8 cellular contexts compared by ENCODE assay signal in the genomic region with DNA sequence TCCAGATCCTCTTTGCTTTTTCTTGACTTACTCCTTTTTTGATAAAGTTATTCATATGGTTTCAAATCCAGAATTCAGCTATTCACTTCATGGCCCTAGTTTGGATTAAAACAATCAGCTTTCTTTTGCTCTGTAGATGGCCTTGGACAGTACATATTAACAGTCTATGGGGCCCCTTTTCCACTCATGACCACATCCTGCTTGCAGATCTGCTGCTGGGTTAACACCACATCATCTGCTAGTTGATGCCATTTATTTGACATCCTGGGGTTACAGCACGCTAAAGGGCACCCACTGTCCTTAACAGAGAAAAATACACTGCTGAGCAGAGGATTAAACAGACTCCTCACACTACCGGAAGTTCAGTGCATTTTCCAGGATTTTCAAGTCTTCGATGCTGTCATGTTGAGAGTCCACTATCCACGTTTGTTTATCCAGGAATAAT. TPM values are rescaled to one million over a fixed set of nuclear protein-coding genes. Genes with fewer than 3 reads are reported as not detected.
DNase-seq lines count a peak whose midpoint lies in the region; ATAC-seq, FAIRE-seq and TF ChIP-seq lines count a peak whose summit lies in the region.

No MANE protein-coding gene starts in this region.

- in situ Hi-C loops in GM12878 (cut with MboI), result loop anchor here (5.0 to 10.0 kb wide), 2 partner anchors 176 to 724 kb away; partner anchors contain the start of genes CD1C and MNDA

- FAIRE-seq in GM12878 (lab: Jason Lieb, UNC), result peak; percentile 68
- no peak for FAIRE-seq in urothelium cell line (lab: Jason Lieb, UNC)

- CTCF ChIA-PET in GM12878 (lab: Yijun Ruan, JAX), result interaction anchor here (1.4 to 4.3 kb wide), 5 partner anchors 9 to 178 kb away, joined by 3 to 37 read pairs (median 11); partner anchors contain the start of gene AIM2

- 2% methylated on average over 4 of the region's 4 CpGs for WGBS in GM12878 (ENCODE audit: insufficient coverage, insufficient replicate concordance, low lambda C conversion rate, missing lambda C conversion rate)
- 21 to 48% (median 36%) methylated on average over 4 of the region's 4 CpGs for WGBS in ovary, 3 donors

- BruUV-seq in GM12878 (replicated peaks; lab: Mats Ljungman, UMichigan), result no TSS peak

- H3K9me3 ChIP-seq in SJSA1 (replicated peaks) (no peaks in the 10 kb centered on the region), GM12878 (replicated peaks; ENCODE audit: control insufficient read depth, insufficient read depth, low read length) (no peaks in the 10 kb centered on the region; the same call in 2 of the 3 replicates), ovary (no peaks in the 10 kb centered on the region)

- TF ChIP-seq POLR2A in GM12878 (IDR thresholded peaks at IDR 0.05; ENCODE audit: low read depth, low read length), result peak; percentile 83
- no peak for TF ChIP-seq POLR2A in ovary (IDR thresholded peaks at IDR 0.05)

- H2AFZ ChIP-seq in GM12878 (ENCODE audit: control insufficient read depth, low read depth, low read length), result peak overlapping the region; percentile 53

- peak overlapping the region; percentile 89 for H3K27ac ChIP-seq in SJSA1
- H3K27ac ChIP-seq in GM12878 (ENCODE audit: control insufficient read depth, insufficient read depth), result peak overlapping the region; percentile 100
- H3K27ac ChIP-seq in ovary, result peak overlapping the region; percentile 15 to 76

- H3K9ac ChIP-seq in GM12878 (ENCODE audit: control insufficient read depth, insufficient read depth, low read length), result peak overlapping the region; percentile 99

- H3K27me3 ChIP-seq in SJSA1 (replicated peaks) (no peaks in the 10 kb centered on the region), GM12878 (replicated peaks in 1 of 2; ENCODE audit: control insufficient read depth in 2 of 2, insufficient read depth in 2 of 2, low read length in 1 of 2) (no peaks in the 10 kb centered on the region), ovary (no peaks in the 10 kb centered on the region)

- TF ChIP-seq CTCF in GM12878 (IDR thresholded peaks at IDR 0.05 in 2 of 3, conservative IDR thresholded peaks at IDR 0.05 in 1 of 3; ENCODE audit: control insufficient read depth in 2 of 3, extremely low read depth in 1 of 3, insufficient read depth in 1 of 3, low read depth in 3 of 3, low read length in 3 of 3) (no peak), ovary (IDR thresholded peaks at IDR 0.05) (no peak)

- peaks cover 50% of the 10 kb centered on the region for H3K79me2 ChIP-seq in GM12878 (ENCODE audit: control insufficient read depth, insufficient read depth, low read length)

- H3K4me1 ChIP-seq in SJSA1 (replicated peaks) (peaks cover 25% of the 10 kb centered on the region), GM12878 (ENCODE audit: control insufficient read depth, insufficient read depth, low read length) (peaks cover 15% of the 10 kb centered on the region; the same call in 1 of the 2 replicates), ovary (ENCODE audit: insufficient read depth) (peaks cover 11% of the 10 kb centered on the region)

- no peaks in the 10 kb centered on the region for H4K20me1 ChIP-seq in GM12878 (ENCODE audit: control insufficient read depth, insufficient read depth)

- H3K4me2 ChIP-seq in GM12878 (ENCODE audit: control insufficient read depth, insufficient read depth), result peak overlapping the region; percentile 97

- ATAC-seq in GM18867 (IDR thresholded peaks at IDR 0.05; ENCODE audit: unreplicated experiment), result peak; percentile 83
- peak; percentile 52 for ATAC-seq in HG02884 (IDR thresholded peaks at IDR 0.05; ENCODE audit: unreplicated experiment)
- peak; percentile 77 for ATAC-seq in GM12878

- TF ChIP-seq EP300 in GM12878 (IDR thresholded peaks at IDR 0.05; ENCODE audit: borderline replicate concordance in 1 of 2, control insufficient read depth in 1 of 2, low read depth in 2 of 2, low read length in 2 of 2) (peak; percentile 59 to 70; a peak in 3 of 4 replicates), ovary (IDR thresholded peaks at IDR 0.05) (no peak)

- TF ChIP-seq RAD21 in GM12878 (IDR thresholded peaks at IDR 0.05; ENCODE audit: insufficient read depth, low read depth, low read length), result no peak

- SMC1A ChIA-PET in GM12878 (lab: Charles Lee; ENCODE audit: uncharacterized antibody, unreplicated experiment), result interaction anchor here (0.7 to 3.9 kb wide), 14 partner anchors 9 to 511 kb away, joined by 3 to 32 read pairs (median 5); partner anchors contain the start of genes AIM2 and MNDA

- peak in 1 of 2 experiments; percentile 31 for DNase-seq in SJSA1 (ENCODE audit: low read depth in 1 of 2, low spot score in 2 of 2)
- DNase-seq in GM12878 (ENCODE audit: low read depth, low spot score), result peak; percentile 69
- DNase-seq in ovary, result no peak
- DNase-seq in epidermal melanocyte (ENCODE audit: insufficient read length, low spot score), result no peak
- no peak for DNase-seq in HT-29 (ENCODE audit: low spot score)
- no peak for DNase-seq in urothelium cell line (ENCODE audit: low spot score)

- POLR2A ChIA-PET in GM12878 (lab: Charles Lee), result interaction anchor here (0.6 to 4.5 kb wide), 7 partner anchors 9 to 1021 kb away, joined by 3 to 46 read pairs (median 3); partner anchors contain the start of gene AIM2

- H3K36me3 ChIP-seq in SJSA1 (peaks cover 12% of the 10 kb centered on the region), GM12878 (ENCODE audit: control insufficient read depth in 2 of 2, insufficient read depth in 2 of 2, low read length in 1 of 2) (peaks cover 0 to 4% of the 10 kb centered on the region in 2 experiments; a peak in 1 of 4 replicates), ovary (no peaks in the 10 kb centered on the region)

- intact Hi-C loops in GM12878 (cut with micrococcal nuclease; ENCODE audit: unreplicated experiment), result loop anchor here (1.0 to 2.0 kb wide), 3 partner anchors 69 to 724 kb away; partner anchors contain the start of gene MNDA
- intact Hi-C loops in ovary (cut with DNase I), result no loop called here

- H3K4me3 ChIP-seq in SJSA1, result no peak overlapping the region
- peak overlapping the region; percentile 91 for H3K4me3 ChIP-seq in GM12878
- no peak overlapping the region for H3K4me3 ChIP-seq in ovary

- RAD21 ChIA-PET in GM12878 (lab: Charles Lee; ENCODE audit: unreplicated experiment), result interaction anchor here (1.0 to 3.4 kb wide), 9 partner anchors 13 to 805 kb away, joined by 3 to 39 read pairs (median 4); partner anchors contain the start of genes AIM2 and MNDA

TF ChIP-seq in GM12878, 131 proteins besides CTCF, POLR2A, EP300 and RAD21 (continues in another document):
- TF ChIP-seq RELB (IDR thresholded peaks at IDR 0.05; ENCODE audit: low read depth) (peak; percentile 52; the same call in 1 of the 2 replicates), PAX8 (IDR thresholded peaks at IDR 0.05) (0 out of 2 replicates have a peak, but pooled peaks have one; percentile 12), BCL11A (IDR thresholded peaks at IDR 0.05; ENCODE audit: low read depth, low read length) (peak; percentile 64; the same call in 1 of the 2 replicates), NFIC (IDR thresholded peaks at IDR 0.05; ENCODE audit: low read depth, low read length) (peak; percentile 65), SMAD1 (IDR thresholded peaks at IDR 0.05; ENCODE audit: low read depth, partially characterized antibody) (peak; percentile 72), ZZZ3 (IDR thresholded peaks at IDR 0.05; ENCODE audit: control insufficient read depth, insufficient read length, low read depth) (no peak), ZNF274 (IDR thresholded peaks at IDR 0.05; ENCODE audit: insufficient read depth, insufficient read length) (no peak), POU2F2 (IDR thresholded peaks at IDR 0.05; ENCODE audit: borderline replicate concordance, low read depth, low read length) (peak; percentile 77; the same call in 2 of the 3 replicates), MEF2A (IDR thresholded peaks at IDR 0.05; ENCODE audit: insufficient read depth, low read depth, low read length) (no peak)

RNA-seq across cellular contexts. Expression of gene IFI16, which starts 0.9 kb away (rescaled TPM):
- total RNA-seq in SJSA1 (2014; rRNA removed; shearing (Covaris generic)), result 26.1 and 27.1 TPM in 2 replicates
- total RNA-seq in GM12878 (2013; cell fraction: nucleolus; rRNA removed), result 152 and 157 TPM in 2 replicates
- 147 and 155 TPM in 2 replicates for total RNA-seq in GM12878 (2014; rRNA removed)
- 120 and 123 TPM in 2 replicates for total RNA-seq in GM12878 (2014; rRNA removed; fragmentation: Illumina TruSeq; extraction: Trizol)
- total RNA-seq in GM12878 (2021), result 185 and 196 TPM in 2 replicates
- polyA plus RNA-seq in GM12878 (2011; ENCODE audit: low read depth), result 119 TPM
- polyA plus RNA-seq in GM12878 (2011; rRNA removed), result 375 and 581 TPM in 2 replicates
- polyA plus RNA-seq in GM12878 (2011; cell fraction: cytosol; rRNA removed), result 144 and 189 TPM in 2 replicates
- 193 and 199 TPM in 2 replicates for polyA plus RNA-seq in GM12878 (2011; cell fraction: nucleus; rRNA removed)
- 175 and 215 TPM in 2 replicates for polyA plus RNA-seq in GM12878 (2012)
- 366 and 473 TPM in 2 replicates for polyA plus RNA-seq in GM12878 (2014; fragmentation: Illumina TruSeq; extraction: Trizol)
- polyA plus RNA-seq in GM12878 (2014; fragmentation: Nextera tagmentation; extraction: Ambion mirVana), result 100 to 1,000 TPM; 191 to 255 TPM
- 188 and 232 TPM in 2 replicates for polyA plus RNA-seq in GM12878 (2014; rRNA removed)
- 100 to 1,000 TPM; 149 to 165 TPM for polyA plus RNA-seq in GM12878 (2016; fragmentation: Nextera tagmentation; extraction: Ambion mirVana)
- polyA minus RNA-seq in GM12878 (2011; rRNA and poly(A)+ RNA removed), result 163 and 190 TPM in 2 replicates
- polyA minus RNA-seq in GM12878 (2011; cell fraction: cytosol; rRNA and poly(A)+ RNA removed), result 90.2 and 92.9 TPM in 2 replicates
- 119 and 143 TPM in 2 replicates for polyA minus RNA-seq in GM12878 (2011; cell fraction: nucleus; rRNA and poly(A)+ RNA removed)
- total RNA-seq in ovary, result 100 to 1,000 TPM in 2 of 7 donors, 10 to 100 TPM in 5; 73.1 to 124 (median 87.2) TPM
- polyA plus RNA-seq in ovary, result 100 to 1,000 TPM; 121 to 184 TPM
- not detected in 2 replicates for total RNA-seq in HT-29 (2014; rRNA removed; shearing (Covaris generic))

Comparison
In these comparisons a context has a peak if more than half of its experiments do, and no peak if none do; other contexts are left out.
1. H3K27ac ChIP-seq: peak in every context shown above with its lines; median percentile 100 in GM12878; 89 in SJSA1; 46 in ovary.
2. RNA of gene IFI16, which starts 0.9 kb away (total RNA-seq): 120 to 196 TPM in GM12878, 73.1 to 124 TPM in ovary and 26.1 to 27.1 TPM in SJSA1; not detected in HT-29; every median in the first group is over 10 times any median in the second.
3. Peak in every context shown above with its lines, with median percentiles within 50 percentile points of each other: ATAC-seq.